19 cellular contexts compared by ENCODE assay signal in the genomic region with DNA sequence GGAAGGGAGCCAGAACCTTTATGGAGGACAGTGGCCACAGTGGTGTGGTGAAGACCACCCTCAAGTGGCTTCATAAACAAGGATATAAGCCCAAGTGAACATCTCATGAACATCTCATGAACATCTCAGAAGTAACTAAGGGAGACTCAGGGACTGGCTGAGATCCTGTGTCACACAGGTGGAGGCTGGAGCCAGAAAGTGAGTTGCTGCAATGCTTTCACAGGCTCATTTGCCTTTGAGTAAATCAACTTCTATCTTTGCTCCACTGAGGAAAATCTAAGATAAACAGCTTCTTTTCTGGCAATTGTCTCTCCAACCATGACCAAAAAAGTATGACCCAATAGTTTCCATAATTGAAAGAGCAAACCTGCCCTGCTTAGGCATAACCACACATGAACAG.
"Had no signal": no experiment of that assay in that cellular context is flagged by ENCODE, and none has a peak within 500 bp of the region (broad histone marks: within the 10 kb centered on the region; RNA-seq: fewer than 3 reads in every experiment).

No MANE protein-coding gene starts in this region.

- H3K27me3 ChIP-seq: esophagus muscularis mucosa, foreskin keratinocyte, heart right ventricle, left lung had no signal

- H3K9me3 ChIP-seq: esophagus muscularis mucosa, gastroesophageal sphincter, heart right ventricle, left lung, lower lobe of right lung had no signal

- H3K27ac ChIP-seq: coronary artery, esophagus muscularis mucosa, foreskin keratinocyte, gastroesophageal sphincter, heart right ventricle, left lung, lower lobe of right lung had no signal

- DNase-seq: dermis blood vessel endothelial cell; dorsolateral prefrontal cortex; effector CD4-positive, alpha-beta T cell; effector memory CD4-positive, alpha-beta T cell; foreskin keratinocyte; glutamatergic neuron; head of caudate nucleus; heart right ventricle; hippocampal formation; left cardiac atrium; left lung; left ventricle myocardium superior; lower lobe of right lung; mesendoderm; midbrain; naive thymus-derived CD4-positive, alpha-beta T cell had no signal

- H3K36me3 ChIP-seq: esophagus muscularis mucosa, gastroesophageal sphincter, heart right ventricle, left lung, lower lobe of right lung had no signal

- H3K4me1 ChIP-seq: esophagus muscularis mucosa, gastroesophageal sphincter, left lung, lower lobe of right lung had no signal

- H3K4me3 ChIP-seq: coronary artery, esophagus muscularis mucosa, gastroesophageal sphincter, heart right ventricle, left lung, lower lobe of right lung had no signal
